In genomic region chr18:54169710-54170403, GRCh38 we compare ENCODE assay signal across 2 cellular contexts.
TF ChIP-seq lines count a peak whose summit lies in the region.

No MANE protein-coding gene starts in this region.

TF ChIP-seq in liver, 16 proteins besides CTCF, POLR2A, EP300 and RAD21:
- TF ChIP-seq GABPA (IDR thresholded peaks at IDR 0.05 in 1 of 2, conservative IDR thresholded peaks at IDR 0.05 in 1 of 2) (no peak), HNF4A (conservative IDR thresholded peaks at IDR 0.05) (peak; percentile 11 to 15), HNF4G (IDR thresholded peaks at IDR 0.05) (no peak), MAX (IDR thresholded peaks at IDR 0.05) (no peak), RXRA (IDR thresholded peaks at IDR 0.05) (no peak), FOXA1 (IDR thresholded peaks at IDR 0.05) (no peak)
- TF ChIP-seq, protein P1, sequence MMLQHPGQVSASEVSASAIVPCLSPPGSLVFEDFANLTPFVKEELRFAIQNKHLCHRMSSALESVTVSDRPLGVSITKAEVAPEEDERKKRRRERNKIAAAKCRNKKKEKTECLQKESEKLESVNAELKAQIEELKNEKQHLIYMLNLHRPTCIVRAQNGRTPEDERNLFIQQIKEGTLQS (IDR thresholded peaks at IDR 0.05): no peak

TF ChIP-seq in HepG2, 621 proteins besides CTCF, POLR2A, EP300 and RAD21:
- TF ChIP-seq REPIN1 (CRISPR knock-in tag; IDR thresholded peaks at IDR 0.05; ENCODE audit: borderline replicate concordance, low read depth) (no peak), CHCHD3 (CRISPR knock-in tag; IDR thresholded peaks at IDR 0.05) (no peak), HES4 (CRISPR knock-in tag; IDR thresholded peaks at IDR 0.05; ENCODE audit: borderline replicate concordance) (no peak), BCL3 (CRISPR knock-in tag; IDR thresholded peaks at IDR 0.05) (no peak)
